Comparison of ENCODE assay signal across 9 cellular contexts in the genomic region with DNA sequence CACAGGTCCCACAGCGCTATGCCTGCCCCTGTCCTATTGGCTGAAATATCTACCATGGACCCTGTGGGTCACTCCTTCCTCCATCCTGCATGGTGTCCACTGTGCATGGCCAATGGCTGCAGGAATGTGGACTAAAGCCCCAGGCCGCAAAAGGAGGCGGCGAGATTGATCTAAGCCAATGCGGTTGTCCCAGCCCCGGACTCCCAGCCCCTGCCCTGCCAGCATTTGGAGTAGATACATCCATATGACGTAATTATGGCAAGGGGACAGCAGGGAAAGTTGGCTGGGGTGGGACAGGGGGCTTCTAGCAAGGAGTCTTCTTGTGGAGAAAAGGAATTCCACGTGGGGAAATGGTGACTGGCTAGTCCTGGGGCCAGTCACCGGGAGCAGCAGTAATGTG.
"Had no signal": no experiment of that assay in that cellular context is flagged by ENCODE, and none has a peak within 500 bp of the region (broad histone marks: within the 10 kb centered on the region; RNA-seq: fewer than 3 reads in every experiment).

No MANE protein-coding gene starts in this region.

- H3K4me3 ChIP-seq: GM23338 had no signal

- FAIRE-seq: H1, H54 had no signal

- H3K27ac ChIP-seq: KMS-11 had no signal

- H3K9me3 Mint-ChIP-seq: GM23338, H9 had no signal

- H3K4me1 Mint-ChIP-seq: IgD-negative memory B cell had no signal

- H3K9ac ChIP-seq: KMS-11 had no signal

- DNase-seq: H9, HCEC 1CT, Karpas-422, KBM-7 had no signal

- H3K4me2 ChIP-seq: GM23338, KMS-11 had no signal

- H3K4me3 Mint-ChIP-seq: GM23338, H9, IgD-negative memory B cell had no signal

- H3K36me3 Mint-ChIP-seq: IgD-negative memory B cell had no signal

- H3K27ac Mint-ChIP-seq: GM23338, H9, IgD-negative memory B cell had no signal
